24 cellular contexts compared by ENCODE assay signal in genomic region chr2:218023636-218024035, GRCh38. TPM values are rescaled to one million over a fixed set of nuclear protein-coding genes. Genes with fewer than 3 reads are reported as not detected.
DNase-seq lines count a peak whose midpoint lies in the region; ATAC-seq and TF ChIP-seq lines count a peak whose summit lies in the region.
"Had no signal": no experiment of that assay in that cellular context is flagged by ENCODE, and none has a peak within 500 bp of the region (broad histone marks: within the 10 kb centered on the region; RNA-seq: fewer than 3 reads in every experiment).

No MANE protein-coding gene starts in this region.

- CTCF ChIA-PET in RWPE1 (lab: Yijun Ruan, JAX): no interaction called here

- peak overlapping the region in 8 of 11 experiments; percentile 23 to 98 (median 58); a peak in 13 of 22 replicates for H3K4me2 ChIP-seq in BLaER1 treated with 17β-estradiol and CSF1 and Interleukin-3, amounts not matched to agents 10 nM and 100 nM

- DNase-seq in RWPE1 (ENCODE audit: low spot score): no peak
- DNase-seq in left ventricle myocardium inferior: peak; percentile 11
- DNase-seq in gastrocnemius medialis: peak in 1 of 2 donors; percentile 11
- no peak for DNase-seq in G401 (ENCODE audit: low spot score)
- no peak for DNase-seq in GM19240 (ENCODE audit: insufficient read length, low spot score)
- DNase-seq in WERI-Rb-1: no peak
- DNase-seq: activated CD4-positive, alpha-beta T cell treated with anti-CD3 and anti-CD28 coated beads, Interleukin-2, amount 50 U/mL, for 4 hours; activated gamma-delta T cell; DMS153; GDM1; HCEC 1CT; hippocampal formation; KBM-7; NCI-H146; NCI-H510A treated with DMSO at 0.1 percent for 48 hours; NK-92 treated with Interleukin-12 subunit alpha and Interleukin-12 subunit beta, amount 100 ng/mL, for 24 hours; nucleus accumbens had no signal

- H3K9ac ChIP-seq in BLaER1 treated with 17β-estradiol and CSF1 and Interleukin-3, amounts not matched to agents 10 nM and 100 nM: no peak overlapping the region

- in situ Hi-C loops in gastrocnemius medialis (cut with MboI; ENCODE audit: low sequenced_read_pairs in 4 of 4): no loop called here
- in situ Hi-C loops in G401 (cut with HindIII; ENCODE audit: low sequenced_read_pairs): no loop called here

- no peak for TF ChIP-seq POLR2A in gastrocnemius medialis (IDR thresholded peaks at IDR 0.05)

- H4K20me1 ChIP-seq in BLaER1 treated with 17β-estradiol and CSF1 and Interleukin-3, amounts not matched to agents 10 nM and 100 nM: no peaks in the 10 kb centered on the region

- H3K4me3 ChIP-seq in BLaER1 treated with 17β-estradiol and CSF1 and Interleukin-3, amounts not matched to agents 10 nM and 100 nM: no peak overlapping the region
- H3K4me3 ChIP-seq in left ventricle myocardium inferior (no peak overlapping the region), gastrocnemius medialis (no peak overlapping the region), WERI-Rb-1 (ENCODE audit: low read depth, low read length) (no peak overlapping the region)
- H3K4me3 ChIP-seq: cardiac muscle cell, dorsolateral prefrontal cortex, lung, SK-N-MC had no signal

- POLR2A ChIA-PET in RWPE1 (lab: Yijun Ruan, JAX; ENCODE audit: low non-redundant PET): no interaction called here

- peak overlapping the region in 1 of 11 experiments; percentile 9; a peak in 1 of 22 replicates for H3K27ac ChIP-seq in BLaER1 treated with 17β-estradiol and CSF1 and Interleukin-3, amounts not matched to agents 10 nM and 100 nM
- peak overlapping the region; percentile 39 for H3K27ac ChIP-seq in RWPE1
- peak overlapping the region; percentile 89 for H3K27ac ChIP-seq in left ventricle myocardium inferior (replicated peaks)
- H3K27ac ChIP-seq in gastrocnemius medialis: peak overlapping the region; percentile 95 to 99 (median 98)
- H3K27ac ChIP-seq in WERI-Rb-1: no peak overlapping the region; the same call in 1 of the 2 replicates
- H3K27ac ChIP-seq: cardiac muscle cell, dorsolateral prefrontal cortex, SK-N-MC had no signal

- intact Hi-C loops in left ventricle myocardium inferior (cut with micrococcal nuclease): no loop called here
- intact Hi-C loops in gastrocnemius medialis (cut with DNase I; ENCODE audit: low total_unique reads): loop anchor here (10.0 kb wide), 1 partner anchor 1339 kb away; no protein-coding TSS in a partner anchor

- no peak for TF ChIP-seq CTCF in RWPE1 (conservative IDR thresholded peaks at IDR 0.05; ENCODE audit: low read depth)
- TF ChIP-seq CTCF in left ventricle myocardium inferior (IDR thresholded peaks at IDR 0.05; ENCODE audit: borderline replicate concordance): no peak
- no peak for TF ChIP-seq CTCF in gastrocnemius medialis (IDR thresholded peaks at IDR 0.05 in 4 of 5, conservative IDR thresholded peaks at IDR 0.05 in 1 of 5)
- TF ChIP-seq CTCF in WERI-Rb-1 (IDR thresholded peaks at IDR 0.05; ENCODE audit: low read depth, low read length): no peak

- no peaks in the 10 kb centered on the region for H3K9me3 ChIP-seq in BLaER1 treated with 17β-estradiol and CSF1 and Interleukin-3, amounts not matched to agents 10 nM and 100 nM (replicated peaks in 1 of 11)
- H3K9me3 ChIP-seq in left ventricle myocardium inferior (replicated peaks) (no peaks in the 10 kb centered on the region), gastrocnemius medialis (no peaks in the 10 kb centered on the region), WERI-Rb-1 (ENCODE audit: severe bottlenecking) (no peaks in the 10 kb centered on the region)

- H3K36me3 ChIP-seq in BLaER1 treated with 17β-estradiol and CSF1 and Interleukin-3, amounts not matched to agents 10 nM and 100 nM: no peaks in the 10 kb centered on the region
- H3K36me3 ChIP-seq in left ventricle myocardium inferior: no peaks in the 10 kb centered on the region
- no peaks in the 10 kb centered on the region for H3K36me3 ChIP-seq in gastrocnemius medialis
- H3K36me3 ChIP-seq in WERI-Rb-1: no peaks in the 10 kb centered on the region
- H3K36me3 ChIP-seq: cardiac muscle cell had no signal

- H3K27me3 ChIP-seq in BLaER1 treated with 17β-estradiol and CSF1 and Interleukin-3, amounts not matched to agents 10 nM and 100 nM: peaks cover 0 to 7% (median 0%) of the 10 kb centered on the region in 11 experiments; a peak in 1 of 22 replicates
- H3K27me3 ChIP-seq in left ventricle myocardium inferior (ENCODE audit: low read depth): no peaks in the 10 kb centered on the region
- no peaks in the 10 kb centered on the region for H3K27me3 ChIP-seq in gastrocnemius medialis
- no peaks in the 10 kb centered on the region for H3K27me3 ChIP-seq in WERI-Rb-1 (ENCODE audit: insufficient read depth, low read depth, severe bottlenecking)
- H3K27me3 ChIP-seq: cardiac muscle cell, dorsolateral prefrontal cortex had no signal

- ATAC-seq in gastrocnemius medialis: no peak

- H3K4me1 ChIP-seq in BLaER1 treated with 17β-estradiol and CSF1 and Interleukin-3, amounts not matched to agents 10 nM and 100 nM: peaks cover 35 to 100% (median 93%) of the 10 kb centered on the region in 10 experiments
- H3K4me1 ChIP-seq in left ventricle myocardium inferior (peaks cover 95% of the 10 kb centered on the region), gastrocnemius medialis (peaks cover 71 to 81% of the 10 kb centered on the region in 2 donors)

RNA-seq across cellular contexts. Expression of gene TNS1, which starts 20.8 kb away (rescaled TPM):
- total RNA-seq in left ventricle myocardium inferior (828 TPM), gastrocnemius medialis (100 to 1,000 TPM; 407 to 670 (median 484) TPM)
- 0.37 TPM in 1 of 2 replicates, not detected in the other for total RNA-seq in G401 (2014; rRNA removed; shearing (Covaris generic))

RNA-seq across cellular contexts. Expression of gene RUFY4, which starts 45.4 kb away (rescaled TPM):
- total RNA-seq in left ventricle myocardium inferior: not detected
- under 1 TPM in 1 of 4 donors, not detected in 3; 0.25 TPM for total RNA-seq in gastrocnemius medialis
- total RNA-seq in G401 (2014; rRNA removed; shearing (Covaris generic)): not detected in 2 replicates
- total RNA-seq: cardiac muscle cell; CD8-positive, alpha-beta memory T cell; renal cortical epithelial cell had no signal

Comparison
In these comparisons a context has a peak if more than half of its experiments do, and no peak if none do; other contexts are left out.
1. RNA of gene TNS1, which starts 20.8 kb away (total RNA-seq): 828 TPM in left ventricle myocardium inferior (single experiment) and 407 to 670 TPM in gastrocnemius medialis; 0.37 TPM in G401; every median in the first group is over 100 times any median in the second.